In genomic region chr1:42938596-42939184, GRCh38 we compare ENCODE assay signal across 10 cellular contexts. TPM values are rescaled to one million over a fixed set of nuclear protein-coding genes. Genes with fewer than 3 reads are reported as not detected.
DNase-seq lines count a peak whose midpoint lies in the region; ATAC-seq, FAIRE-seq and TF ChIP-seq lines count a peak whose summit lies in the region.
"Had no signal": no experiment of that assay in that cellular context is flagged by ENCODE, and none has a peak within 500 bp of the region (broad histone marks: within the 10 kb centered on the region; RNA-seq: fewer than 3 reads in every experiment).

No MANE protein-coding gene starts in this region.

- TF ChIP-seq POLR2A in K562 (conservative IDR thresholded peaks at IDR 0.05) (no peak), GM12891 (IDR thresholded peaks at IDR 0.05; ENCODE audit: low read depth, low read length) (no peak)

- H3K9me3 Mint-ChIP-seq in IgD-negative memory B cell (no peaks in the 10 kb centered on the region), nephron progenitor cell (no peaks in the 10 kb centered on the region)

- peak overlapping the region; percentile 10; the same call in 1 of the 2 replicates for H3K27ac ChIP-seq in BLaER1
- H3K27ac ChIP-seq in K562 (ENCODE audit: extremely low read depth, low read depth, low read length) = peak overlapping the region; percentile 74; the same call in 2 of the 3 replicates

- H3K9me3 ChIP-seq in BLaER1 = no peaks in the 10 kb centered on the region
- no peaks in the 10 kb centered on the region for H3K9me3 ChIP-seq in K562 (replicated peaks; ENCODE audit: control insufficient read depth, insufficient read depth, low read depth, low read length)

- H3K27ac Mint-ChIP-seq in IgD-negative memory B cell (peak overlapping the region; percentile 93 to 99 (median 94)), nephron progenitor cell (peak overlapping the region; percentile 37)

- H4K20me1 ChIP-seq in BLaER1 (peaks cover 98% of the 10 kb centered on the region), K562 (replicated peaks; ENCODE audit: control insufficient read depth, insufficient read depth, low read length) (peaks cover 73% of the 10 kb centered on the region)

- H3K4me3 ChIP-seq in BLaER1 (no peak overlapping the region), K562 (no peak overlapping the region)

- H3K27me3 ChIP-seq in BLaER1 (no peaks in the 10 kb centered on the region), K562 (ENCODE audit: control insufficient read depth in 2 of 2, insufficient read depth in 2 of 2, low read length in 2 of 2) (no peaks in the 10 kb centered on the region)

- WGBS in K562 (ENCODE audit: insufficient coverage, low coverage, missing lambda C conversion rate) = 83% methylated on average over 9 of the region's 9 CpGs

- no peaks in the 10 kb centered on the region for H3K27me3 Mint-ChIP-seq in IgD-negative memory B cell
- H3K27me3 Mint-ChIP-seq in nephron progenitor cell (ENCODE audit: low read depth, poor library complexity) = peaks cover 3% of the 10 kb centered on the region

- peak overlapping the region; percentile 90; the same call in 1 of the 2 replicates for H3K4me2 ChIP-seq in BLaER1
- H3K4me2 ChIP-seq in K562 (ENCODE audit: insufficient read depth, low read length) = no peak overlapping the region

- H3K36me3 Mint-ChIP-seq in IgD-negative memory B cell = peaks cover 13% of the 10 kb centered on the region
- H3K36me3 Mint-ChIP-seq in nephron progenitor cell (ENCODE audit: low read depth) = peaks cover 59% of the 10 kb centered on the region

- no peak for TF ChIP-seq EP300 in K562 (IDR thresholded peaks at IDR 0.05; ENCODE audit: low read length)

- CTCF ChIA-PET in K562 (lab: Yijun Ruan, JAX; ENCODE audit: low intra/inter-chr PET ratio) = no interaction called here

- intact Hi-C loops in K562 (cut with micrococcal nuclease) = loop anchor here (10.0 kb wide), 1 partner anchor 254 kb away; the partner anchor contains the start of gene YBX1

- BruUV-seq in K562 (replicated peaks; lab: Mats Ljungman, UMichigan) = no TSS peak

- H3K79me2 ChIP-seq in K562 (ENCODE audit: control insufficient read depth, insufficient read depth, low read length) = peaks cover 100% of the 10 kb centered on the region

- no peak for ATAC-seq in K562
- ATAC-seq in HG02642 (IDR thresholded peaks at IDR 0.05; ENCODE audit: poor library complexity, unreplicated experiment) = no peak
- ATAC-seq in HG02759 (IDR thresholded peaks at IDR 0.05; ENCODE audit: unreplicated experiment) = no peak
- no peak for ATAC-seq in GM21367 (IDR thresholded peaks at IDR 0.05; ENCODE audit: unreplicated experiment)

- in situ Hi-C loops in K562 (cut with MboI) = no loop called here

- H3K4me1 Mint-ChIP-seq in IgD-negative memory B cell (peaks cover 57 to 94% (median 77%) of the 10 kb centered on the region in 3 donors), nephron progenitor cell (peaks cover 72% of the 10 kb centered on the region)

- no peak for TF ChIP-seq RAD21 in K562 (CRISPR knock-in tag; conservative IDR thresholded peaks at IDR 0.05 in 1 of 2, IDR thresholded peaks at IDR 0.05 in 1 of 2)

- H3K9me1 ChIP-seq in K562 (ENCODE audit: control insufficient read depth, insufficient read depth, low read length) = peaks cover 39% of the 10 kb centered on the region

- TF ChIP-seq CTCF in K562 (IDR thresholded peaks at IDR 0.05 in 2 of 3, conservative IDR thresholded peaks at IDR 0.05 in 1 of 3; ENCODE audit: insufficient read depth in 2 of 3, low read depth in 1 of 3, low read length in 3 of 3) = no peak
- no peak for TF ChIP-seq CTCF in nephron progenitor cell (IDR thresholded peaks at IDR 0.05)

- POLR2A ChIA-PET in K562 (lab: Yijun Ruan, JAX) = interaction anchor here (0.6 to 4.1 kb wide), 5 partner anchors 9 to 143 kb away, joined by 3 to 47 read pairs (median 5); no protein-coding TSS in a partner anchor

- H3K4me3 Mint-ChIP-seq in IgD-negative memory B cell (peak overlapping the region in 3 of 4 donors; percentile 74 to 89 (median 85)), nephron progenitor cell (no peak overlapping the region)

- FAIRE-seq in K562 (lab: Jason Lieb, UNC) (no peak), GM12891 (lab: Jason Lieb, UNC) (no peak)
- FAIRE-seq: colon had no signal

- DNase-seq in K562 (ENCODE audit: extremely low read depth in 1 of 4, low spot score in 3 of 4) (no peak), nephron progenitor cell (no peak), GM12891 (ENCODE audit: insufficient read length, low spot score) (no peak)
- DNase-seq: activated CD4-positive, alpha-beta T cell treated with anti-CD3 and anti-CD28 coated beads for 1 hour had no signal

- peak overlapping the region; percentile 35; the same call in 1 of the 2 replicates for H3K9ac ChIP-seq in BLaER1
- peak overlapping the region; percentile 13 to 75; a peak in 3 of 4 replicates for H3K9ac ChIP-seq in K562 (ENCODE audit: insufficient read depth in 1 of 2, low read depth in 2 of 2, low read length in 2 of 2)

- H3K4me1 ChIP-seq in BLaER1 (peaks cover 99% of the 10 kb centered on the region), K562 (replicated peaks in 1 of 2; ENCODE audit: control insufficient read depth in 2 of 2, insufficient read depth in 2 of 2, low read length in 2 of 2) (peaks cover 96 to 97% of the 10 kb centered on the region in 2 experiments)

- H2AFZ ChIP-seq in K562 (ENCODE audit: low read depth, low read length) = no peak overlapping the region

- H3K36me3 ChIP-seq in BLaER1 = peaks cover 93% of the 10 kb centered on the region
- peaks cover 93% of the 10 kb centered on the region for H3K36me3 ChIP-seq in K562 (ENCODE audit: control insufficient read depth, insufficient read depth, low read length)

TF ChIP-seq in K562, 482 proteins besides CTCF, POLR2A, EP300 and RAD21 (continues in another document):
- TF ChIP-seq ZNF695 (CRISPR knock-in tag; IDR thresholded peaks at IDR 0.05) (no peak), ZFX (CRISPR knock-in tag; IDR thresholded peaks at IDR 0.05) (0 out of 2 replicates have a peak, but pooled peaks have one; percentile 22)

TF ChIP-seq in GM12891, 5 proteins besides CTCF, POLR2A, EP300 and RAD21:
- TF ChIP-seq SPI1 (IDR thresholded peaks at IDR 0.05; ENCODE audit: low read depth, low read length) (no peak), PAX5 (IDR thresholded peaks at IDR 0.05; ENCODE audit: insufficient read depth, low read length, severe bottlenecking) (no peak), TAF1 (IDR thresholded peaks at IDR 0.05; ENCODE audit: low read depth, low read length) (no peak), POU2F2 (IDR thresholded peaks at IDR 0.05; ENCODE audit: low read depth, low read length) (no peak), POLR2AphosphoS5 (IDR thresholded peaks at IDR 0.05; ENCODE audit: low read depth, low read length) (no peak)

RNA-seq across cellular contexts. Expression of gene SLC2A1, which starts 20.0 kb away (rescaled TPM):
- polyA plus RNA-seq in IgD-negative memory B cell (90.6 TPM), K562 (2011; rRNA removed) (53.4 and 142 TPM in 2 replicates), K562 (2014; fragmentation: Illumina TruSeq; extraction: Trizol) (73.4 and 73.6 TPM in 2 replicates), K562 (2014; fragmentation: Nextera tagmentation; extraction: Ambion mirVana) (10 to 100 TPM; 12.6 to 22.9 TPM), K562 (2014; rRNA removed) (48.0 and 52.8 TPM in 2 replicates)
- total RNA-seq in K562 (2011; cell fraction: chromatin; rRNA removed; ENCODE audit: low replicate concordance) = 278 and 566 TPM in 2 replicates
- total RNA-seq in K562 (2011; cell fraction: nucleolus; rRNA removed) = 420 and 508 TPM in 2 replicates
- total RNA-seq in K562 (2011; cell fraction: nucleoplasm; rRNA removed) = 435 and 495 TPM in 2 replicates
- total RNA-seq in K562 (2014; rRNA removed) (93.1 and 145 TPM in 2 replicates), K562 (2014; rRNA removed; fragmentation: Illumina TruSeq; extraction: Trizol) (39.4 and 42.8 TPM in 2 replicates), K562 (2015; rRNA removed; fragmentation: Illumina TruSeq; extraction: Trizol) (34.9 and 37.4 TPM in 2 replicates), K562 (2021) (141 and 153 TPM in 2 replicates)
- 95.7 and 144 TPM in 2 replicates for polyA plus RNA-seq in K562 (2011; cell fraction: cytosol; rRNA removed)
- polyA plus RNA-seq in K562 (2011; cell fraction: nucleus; rRNA removed) = 174 and 230 TPM in 2 replicates
- polyA plus RNA-seq in K562 (2012) = 54.8 and 81.2 TPM in 2 replicates
- 56.6 and 73.8 TPM in 2 replicates for polyA minus RNA-seq in K562 (2011; rRNA and poly(A)+ RNA removed)
- 98.1 and 111 TPM in 2 replicates for polyA minus RNA-seq in K562 (2011; cell fraction: cytosol; rRNA and poly(A)+ RNA removed)
- 86.4 and 99.1 TPM in 2 replicates for polyA minus RNA-seq in K562 (2011; cell fraction: nucleus; rRNA and poly(A)+ RNA removed)
- polyA plus RNA-seq in GM12891 (2012; ENCODE audit: low read depth, missing spikeins) = 33.9 TPM
